1 cellular context compared by ENCODE assay signal in genomic region chr17:8185580-8186445, GRCh38.
TF ChIP-seq lines count a peak whose summit lies in the region.

No MANE protein-coding gene starts in this region.

TF ChIP-seq in HepG2, 621 proteins besides CTCF, POLR2A, EP300 and RAD21 (continued from another document and continues in another):
- TF ChIP-seq DZIP1 (CRISPR knock-in tag; IDR thresholded peaks at IDR 0.05), result no peak
- no peak for TF ChIP-seq NFATC3 (CRISPR knock-in tag; IDR thresholded peaks at IDR 0.05)
- TF ChIP-seq CREM (IDR thresholded peaks at IDR 0.05), result no peak
- TF ChIP-seq CREM (CRISPR knock-in tag; IDR thresholded peaks at IDR 0.05), result no peak
- peak; percentile 21; the same call in 1 of the 2 replicates for TF ChIP-seq ZNF792 (CRISPR knock-in tag; IDR thresholded peaks at IDR 0.05)
- TF ChIP-seq CENPX (CRISPR knock-in tag; IDR thresholded peaks at IDR 0.05), result no peak
- no peak for TF ChIP-seq ZNF780A (CRISPR knock-in tag; IDR thresholded peaks at IDR 0.05)
- no peak for TF ChIP-seq HINFP (CRISPR knock-in tag; IDR thresholded peaks at IDR 0.05; ENCODE audit: low read depth)
- TF ChIP-seq ZSCAN20 (CRISPR knock-in tag; IDR thresholded peaks at IDR 0.05; ENCODE audit: borderline replicate concordance), result no peak
- no peak for TF ChIP-seq CC2D1A (CRISPR knock-in tag; IDR thresholded peaks at IDR 0.05)
- no peak for TF ChIP-seq PAF1 (CRISPR knock-in tag; IDR thresholded peaks at IDR 0.05)
- TF ChIP-seq, protein P1, sequence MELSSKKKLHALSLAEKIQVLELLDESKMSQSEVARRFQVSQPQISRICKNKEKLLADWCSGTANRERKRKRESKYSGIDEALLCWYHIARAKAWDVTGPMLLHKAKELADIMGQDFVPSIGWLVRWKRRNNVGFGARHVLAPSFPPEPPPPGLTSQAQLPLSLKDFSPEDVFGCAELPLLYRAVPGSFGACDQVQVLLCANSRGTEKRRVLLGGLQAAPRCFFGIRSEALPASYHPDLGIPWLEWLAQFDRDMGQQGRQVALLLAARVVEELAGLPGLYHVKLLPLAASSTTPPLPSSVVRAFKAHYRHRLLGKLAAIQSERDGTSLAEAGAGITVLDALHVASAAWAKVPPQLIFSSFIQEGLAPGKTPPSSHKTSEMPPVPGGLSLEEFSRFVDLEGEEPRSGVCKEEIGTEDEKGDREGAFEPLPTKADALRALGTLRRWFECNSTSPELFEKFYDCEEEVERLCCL (CRISPR knock-in tag; IDR thresholded peaks at IDR 0.05; ENCODE audit: borderline replicate concordance), result 0 out of 2 replicates have a peak, but pooled peaks have one; percentile 2
- TF ChIP-seq ZNF446 (CRISPR knock-in tag; IDR thresholded peaks at IDR 0.05), result no peak
- TF ChIP-seq PLRG1 (conservative IDR thresholded peaks at IDR 0.05), result no peak
- TF ChIP-seq NCOA1 (CRISPR knock-in tag; IDR thresholded peaks at IDR 0.05), result no peak
- TF ChIP-seq ZNF841 (CRISPR knock-in tag; IDR thresholded peaks at IDR 0.05; ENCODE audit: borderline replicate concordance), result no peak
- no peak for TF ChIP-seq GATA4 (IDR thresholded peaks at IDR 0.05; ENCODE audit: borderline replicate concordance, low read depth)
- TF ChIP-seq, protein P2, sequence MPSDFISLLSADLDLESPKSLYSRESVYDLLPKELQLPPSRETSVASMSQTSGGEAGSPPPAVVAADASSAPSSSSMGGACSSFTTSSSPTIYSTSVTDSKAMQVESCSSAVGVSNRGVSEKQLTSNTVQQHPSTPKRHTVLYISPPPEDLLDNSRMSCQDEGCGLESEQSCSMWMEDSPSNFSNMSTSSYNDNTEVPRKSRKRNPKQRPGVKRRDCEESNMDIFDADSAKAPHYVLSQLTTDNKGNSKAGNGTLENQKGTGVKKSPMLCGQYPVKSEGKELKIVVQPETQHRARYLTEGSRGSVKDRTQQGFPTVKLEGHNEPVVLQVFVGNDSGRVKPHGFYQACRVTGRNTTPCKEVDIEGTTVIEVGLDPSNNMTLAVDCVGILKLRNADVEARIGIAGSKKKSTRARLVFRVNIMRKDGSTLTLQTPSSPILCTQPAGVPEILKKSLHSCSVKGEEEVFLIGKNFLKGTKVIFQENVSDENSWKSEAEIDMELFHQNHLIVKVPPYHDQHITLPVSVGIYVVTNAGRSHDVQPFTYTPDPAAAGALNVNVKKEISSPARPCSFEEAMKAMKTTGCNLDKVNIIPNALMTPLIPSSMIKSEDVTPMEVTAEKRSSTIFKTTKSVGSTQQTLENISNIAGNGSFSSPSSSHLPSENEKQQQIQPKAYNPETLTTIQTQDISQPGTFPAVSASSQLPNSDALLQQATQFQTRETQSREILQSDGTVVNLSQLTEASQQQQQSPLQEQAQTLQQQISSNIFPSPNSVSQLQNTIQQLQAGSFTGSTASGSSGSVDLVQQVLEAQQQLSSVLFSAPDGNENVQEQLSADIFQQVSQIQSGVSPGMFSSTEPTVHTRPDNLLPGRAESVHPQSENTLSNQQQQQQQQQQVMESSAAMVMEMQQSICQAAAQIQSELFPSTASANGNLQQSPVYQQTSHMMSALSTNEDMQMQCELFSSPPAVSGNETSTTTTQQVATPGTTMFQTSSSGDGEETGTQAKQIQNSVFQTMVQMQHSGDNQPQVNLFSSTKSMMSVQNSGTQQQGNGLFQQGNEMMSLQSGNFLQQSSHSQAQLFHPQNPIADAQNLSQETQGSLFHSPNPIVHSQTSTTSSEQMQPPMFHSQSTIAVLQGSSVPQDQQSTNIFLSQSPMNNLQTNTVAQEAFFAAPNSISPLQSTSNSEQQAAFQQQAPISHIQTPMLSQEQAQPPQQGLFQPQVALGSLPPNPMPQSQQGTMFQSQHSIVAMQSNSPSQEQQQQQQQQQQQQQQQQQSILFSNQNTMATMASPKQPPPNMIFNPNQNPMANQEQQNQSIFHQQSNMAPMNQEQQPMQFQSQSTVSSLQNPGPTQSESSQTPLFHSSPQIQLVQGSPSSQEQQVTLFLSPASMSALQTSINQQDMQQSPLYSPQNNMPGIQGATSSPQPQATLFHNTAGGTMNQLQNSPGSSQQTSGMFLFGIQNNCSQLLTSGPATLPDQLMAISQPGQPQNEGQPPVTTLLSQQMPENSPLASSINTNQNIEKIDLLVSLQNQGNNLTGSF (CRISPR knock-in tag; IDR thresholded peaks at IDR 0.05), result no peak
- TF ChIP-seq ZNF207 (IDR thresholded peaks at IDR 0.05; ENCODE audit: borderline replicate concordance), result no peak
- peak; percentile 13; the same call in 1 of the 2 replicates for TF ChIP-seq RCOR2 (CRISPR knock-in tag; IDR thresholded peaks at IDR 0.05)
- no peak for TF ChIP-seq KAT7 (CRISPR knock-in tag; IDR thresholded peaks at IDR 0.05; ENCODE audit: borderline replicate concordance)
- TF ChIP-seq ZHX2 (IDR thresholded peaks at IDR 0.05; ENCODE audit: low read depth), result 0 out of 2 replicates have a peak, but pooled peaks have one; percentile 30
- no peak for TF ChIP-seq ZHX2 (CRISPR knock-in tag; IDR thresholded peaks at IDR 0.05; ENCODE audit: borderline replicate concordance)
- no peak for TF ChIP-seq NFIB (CRISPR knock-in tag; IDR thresholded peaks at IDR 0.05; ENCODE audit: borderline replicate concordance)
- TF ChIP-seq, protein P3, sequence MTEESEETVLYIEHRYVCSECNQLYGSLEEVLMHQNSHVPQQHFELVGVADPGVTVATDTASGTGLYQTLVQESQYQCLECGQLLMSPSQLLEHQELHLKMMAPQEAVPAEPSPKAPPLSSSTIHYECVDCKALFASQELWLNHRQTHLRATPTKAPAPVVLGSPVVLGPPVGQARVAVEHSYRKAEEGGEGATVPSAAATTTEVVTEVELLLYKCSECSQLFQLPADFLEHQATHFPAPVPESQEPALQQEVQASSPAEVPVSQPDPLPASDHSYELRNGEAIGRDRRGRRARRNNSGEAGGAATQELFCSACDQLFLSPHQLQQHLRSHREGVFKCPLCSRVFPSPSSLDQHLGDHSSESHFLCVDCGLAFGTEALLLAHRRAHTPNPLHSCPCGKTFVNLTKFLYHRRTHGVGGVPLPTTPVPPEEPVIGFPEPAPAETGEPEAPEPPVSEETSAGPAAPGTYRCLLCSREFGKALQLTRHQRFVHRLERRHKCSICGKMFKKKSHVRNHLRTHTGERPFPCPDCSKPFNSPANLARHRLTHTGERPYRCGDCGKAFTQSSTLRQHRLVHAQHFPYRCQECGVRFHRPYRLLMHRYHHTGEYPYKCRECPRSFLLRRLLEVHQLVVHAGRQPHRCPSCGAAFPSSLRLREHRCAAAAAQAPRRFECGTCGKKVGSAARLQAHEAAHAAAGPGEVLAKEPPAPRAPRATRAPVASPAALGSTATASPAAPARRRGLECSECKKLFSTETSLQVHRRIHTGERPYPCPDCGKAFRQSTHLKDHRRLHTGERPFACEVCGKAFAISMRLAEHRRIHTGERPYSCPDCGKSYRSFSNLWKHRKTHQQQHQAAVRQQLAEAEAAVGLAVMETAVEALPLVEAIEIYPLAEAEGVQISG (CRISPR knock-in tag; IDR thresholded peaks at IDR 0.05), result peak; percentile 60
- TF ChIP-seq ZSCAN30 (CRISPR knock-in tag; IDR thresholded peaks at IDR 0.05), result no peak
- TF ChIP-seq ZMYM2 (CRISPR knock-in tag; IDR thresholded peaks at IDR 0.05), result peak; percentile 91
- no peak for TF ChIP-seq RNF2 (conservative IDR thresholded peaks at IDR 0.05; ENCODE audit: low read depth)
- TF ChIP-seq, protein P4, sequence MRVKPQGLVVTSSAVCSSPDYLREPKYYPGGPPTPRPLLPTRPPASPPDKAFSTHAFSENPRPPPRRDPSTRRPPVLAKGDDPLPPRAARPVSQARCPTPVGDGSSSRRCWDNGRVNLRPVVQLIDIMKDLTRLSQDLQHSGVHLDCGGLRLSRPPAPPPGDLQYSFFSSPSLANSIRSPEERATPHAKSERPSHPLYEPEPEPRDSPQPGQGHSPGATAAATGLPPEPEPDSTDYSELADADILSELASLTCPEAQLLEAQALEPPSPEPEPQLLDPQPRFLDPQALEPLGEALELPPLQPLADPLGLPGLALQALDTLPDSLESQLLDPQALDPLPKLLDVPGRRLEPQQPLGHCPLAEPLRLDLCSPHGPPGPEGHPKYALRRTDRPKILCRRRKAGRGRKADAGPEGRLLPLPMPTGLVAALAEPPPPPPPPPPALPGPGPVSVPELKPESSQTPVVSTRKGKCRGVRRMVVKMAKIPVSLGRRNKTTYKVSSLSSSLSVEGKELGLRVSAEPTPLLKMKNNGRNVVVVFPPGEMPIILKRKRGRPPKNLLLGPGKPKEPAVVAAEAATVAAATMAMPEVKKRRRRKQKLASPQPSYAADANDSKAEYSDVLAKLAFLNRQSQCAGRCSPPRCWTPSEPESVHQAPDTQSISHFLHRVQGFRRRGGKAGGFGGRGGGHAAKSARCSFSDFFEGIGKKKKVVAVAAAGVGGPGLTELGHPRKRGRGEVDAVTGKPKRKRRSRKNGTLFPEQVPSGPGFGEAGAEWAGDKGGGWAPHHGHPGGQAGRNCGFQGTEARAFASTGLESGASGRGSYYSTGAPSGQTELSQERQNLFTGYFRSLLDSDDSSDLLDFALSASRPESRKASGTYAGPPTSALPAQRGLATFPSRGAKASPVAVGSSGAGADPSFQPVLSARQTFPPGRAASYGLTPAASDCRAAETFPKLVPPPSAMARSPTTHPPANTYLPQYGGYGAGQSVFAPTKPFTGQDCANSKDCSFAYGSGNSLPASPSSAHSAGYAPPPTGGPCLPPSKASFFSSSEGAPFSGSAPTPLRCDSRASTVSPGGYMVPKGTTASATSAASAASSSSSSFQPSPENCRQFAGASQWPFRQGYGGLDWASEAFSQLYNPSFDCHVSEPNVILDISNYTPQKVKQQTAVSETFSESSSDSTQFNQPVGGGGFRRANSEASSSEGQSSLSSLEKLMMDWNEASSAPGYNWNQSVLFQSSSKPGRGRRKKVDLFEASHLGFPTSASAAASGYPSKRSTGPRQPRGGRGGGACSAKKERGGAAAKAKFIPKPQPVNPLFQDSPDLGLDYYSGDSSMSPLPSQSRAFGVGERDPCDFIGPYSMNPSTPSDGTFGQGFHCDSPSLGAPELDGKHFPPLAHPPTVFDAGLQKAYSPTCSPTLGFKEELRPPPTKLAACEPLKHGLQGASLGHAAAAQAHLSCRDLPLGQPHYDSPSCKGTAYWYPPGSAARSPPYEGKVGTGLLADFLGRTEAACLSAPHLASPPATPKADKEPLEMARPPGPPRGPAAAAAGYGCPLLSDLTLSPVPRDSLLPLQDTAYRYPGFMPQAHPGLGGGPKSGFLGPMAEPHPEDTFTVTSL (CRISPR knock-in tag; IDR thresholded peaks at IDR 0.05; ENCODE audit: borderline replicate concordance), result no peak
